ENCODE assay signal across 1 cellular context in genomic region chr17:48647964-48648245, GRCh38.
TF ChIP-seq lines count a peak whose summit lies in the region.

No MANE protein-coding gene starts in this region.

TF ChIP-seq in HEK293, 187 proteins besides CTCF, POLR2A, EP300 and RAD21 (continued from another document):
- TF ChIP-seq ZSCAN30 (tag by site-specific recombination; IDR thresholded peaks at IDR 0.05), result peak; percentile 16; the same call in 1 of the 2 replicates
- no peak for TF ChIP-seq ZNF184 (tag by site-specific recombination; IDR thresholded peaks at IDR 0.05)
- no peak for TF ChIP-seq ZNF792 (tag by site-specific recombination; IDR thresholded peaks at IDR 0.05)
- TF ChIP-seq ZNF580 (tag by site-specific recombination; IDR thresholded peaks at IDR 0.05), result peak; percentile 73
